ENCODE assay signal across 22 cellular contexts in genomic region chr2:204972161-204972560, GRCh38.
"Had no signal": no experiment of that assay in that cellular context is flagged by ENCODE, and none has a peak within 500 bp of the region (broad histone marks: within the 10 kb centered on the region; RNA-seq: fewer than 3 reads in every experiment).

No MANE protein-coding gene starts in this region.

- H3K27me3 Mint-ChIP-seq: activated CD4-positive, alpha-beta memory T cell treated with anti-CD3 and anti-CD28 coated beads, Interleukin-2, amount 10 ng/mL, durations not matched to agents 7 days and 5 days; activated CD4-positive, alpha-beta T cell treated with anti-CD3 and anti-CD28 coated beads, Interleukin-2, amount 10 ng/mL, durations not matched to agents 7 days and 5 days; activated naive CD4-positive, alpha-beta T cell treated with anti-CD3 and anti-CD28 coated beads, Interleukin-2, amount 10 ng/mL, durations not matched to agents 7 days and 5 days; activated naive CD8-positive, alpha-beta T cell treated with anti-CD3 and anti-CD28 coated beads for 36 hours had no signal

- H3K9me3 Mint-ChIP-seq: activated T-cell treated with anti-CD3 and anti-CD28 coated beads, Interleukin-2, amount 50 U/mL, for 72 hours had no signal

- H3K27ac ChIP-seq: adrenal gland, breast epithelium had no signal

- DNase-seq: activated CD4-positive, alpha-beta memory T cell treated with anti-CD3 and anti-CD28 coated beads, Interleukin-2, amount 10 ng/mL, durations not matched to agents 7 days and 5 days; activated CD4-positive, alpha-beta T cell treated with anti-CD3 and anti-CD28 coated beads, Interleukin-2, amount 10 ng/mL, durations not matched to agents 7 days and 5 days; activated CD4-positive, CD25-positive, alpha-beta regulatory T cell; activated gamma-delta T cell treated with Interleukin-2 at 50 U/mL for 16 hours; activated naive CD4-positive, alpha-beta T cell treated with anti-CD3 and anti-CD28 coated beads, Interleukin-2, amount 10 ng/mL, durations not matched to agents 7 days and 5 days; activated naive CD8-positive, alpha-beta T cell treated with anti-CD3 and anti-CD28 coated beads for 36 hours; activated T-cell treated with anti-CD3 and anti-CD28 coated beads for 4 hours; activated T-cell treated with anti-CD3 and anti-CD28 coated beads, Interleukin-2, amount 50 U/mL, for 72 hours; adrenal gland; Kasumi-1; KBM-7; NCI-H1105 treated with DMSO at 0.1 percent for 48 hours; NCI-H1436 treated with DMSO at 0.1 percent for 48 hours; NCI-H187 treated with DMSO at 0.1 percent for 48 hours; NCI-H2081 treated with DMSO at 0.1 percent for 48 hours; NCI-H446; NCI-H524; PC-3; SHP77 treated with DMSO at 0.1 percent for 48 hours; T-helper 2 cell; T1000 had no signal

- H3K4me3 ChIP-seq: adrenal gland, breast epithelium had no signal

- H3K4me3 Mint-ChIP-seq: activated CD4-positive, alpha-beta memory T cell treated with anti-CD3 and anti-CD28 coated beads, Interleukin-2, amount 10 ng/mL, durations not matched to agents 7 days and 5 days; activated CD4-positive, alpha-beta T cell treated with anti-CD3 and anti-CD28 coated beads, Interleukin-2, amount 10 ng/mL, durations not matched to agents 7 days and 5 days; activated naive CD8-positive, alpha-beta T cell treated with anti-CD3 and anti-CD28 coated beads for 36 hours had no signal

- H3K36me3 ChIP-seq: adrenal gland, breast epithelium had no signal

- H3K9me3 ChIP-seq: adrenal gland, breast epithelium had no signal

- H3K27me3 ChIP-seq: adrenal gland, breast epithelium had no signal

- H3K4me1 ChIP-seq: breast epithelium had no signal
